Comparison of ENCODE assay signal across 1 cellular context in the genomic region with DNA sequence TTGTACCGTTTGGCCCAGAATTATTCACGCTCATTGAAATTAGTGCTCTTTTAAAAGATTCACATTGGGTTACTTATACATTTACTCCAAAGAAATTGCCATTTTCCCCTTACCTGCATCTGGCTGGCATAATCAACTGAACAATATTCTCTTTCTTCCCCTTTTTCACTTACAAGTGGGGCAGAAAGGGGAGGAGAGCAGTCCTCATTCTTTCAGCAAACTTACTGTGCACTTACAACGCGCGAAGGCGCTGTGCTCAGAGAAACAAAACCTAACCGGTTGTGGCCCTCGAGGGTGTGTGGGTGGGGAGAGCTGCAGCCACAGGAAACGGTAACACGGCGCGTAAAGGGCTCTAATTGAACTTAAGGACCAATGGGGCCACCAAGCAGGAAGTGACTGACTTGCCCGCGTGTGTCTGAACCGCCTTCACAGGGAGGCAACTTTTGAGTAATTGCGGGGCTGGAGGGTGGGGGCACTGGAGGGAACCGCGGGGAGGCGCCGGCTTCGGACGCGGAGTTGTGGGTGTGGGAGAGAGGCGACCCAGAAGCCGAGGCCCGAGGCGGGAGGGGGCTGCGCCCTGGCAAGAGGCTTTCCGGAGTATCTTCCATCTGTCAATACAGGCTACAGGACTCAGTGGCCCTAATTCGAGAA.
TF ChIP-seq lines count a peak whose summit lies in the region.

No MANE protein-coding gene starts in this region.

TF ChIP-seq in HepG2, 621 proteins besides CTCF, POLR2A, EP300 and RAD21 (continued from another document and continues in another):
- TF ChIP-seq ZFP37 (CRISPR knock-in tag; IDR thresholded peaks at IDR 0.05; ENCODE audit: borderline replicate concordance) (no peak; the same call in 1 of the 2 replicates), TBX2 (CRISPR knock-in tag; IDR thresholded peaks at IDR 0.05; ENCODE audit: borderline replicate concordance) (peak; percentile 54; the same call in 1 of the 2 replicates), TAF1 (CRISPR knock-in tag; IDR thresholded peaks at IDR 0.05) (no peak), MTF2 (CRISPR knock-in tag; IDR thresholded peaks at IDR 0.05; ENCODE audit: borderline replicate concordance) (no peak), ZNF3 (CRISPR knock-in tag; IDR thresholded peaks at IDR 0.05) (no peak), ZIK1 (CRISPR knock-in tag; IDR thresholded peaks at IDR 0.05; ENCODE audit: borderline replicate concordance, low read depth) (no peak), ADNP (CRISPR knock-in tag; IDR thresholded peaks at IDR 0.05) (no peak), KDM6A (CRISPR knock-in tag; IDR thresholded peaks at IDR 0.05; ENCODE audit: low read depth) (no peak), ZNF274 (CRISPR knock-in tag; IDR thresholded peaks at IDR 0.05) (no peak), RBFOX2 (IDR thresholded peaks at IDR 0.05; ENCODE audit: low read depth, low read length) (no peak), NCOR1 (IDR thresholded peaks at IDR 0.05; ENCODE audit: borderline replicate concordance, low read length) (no peak), FLYWCH1 (CRISPR knock-in tag; IDR thresholded peaks at IDR 0.05) (no peak; the same call in 1 of the 2 replicates), NKX3-1 (CRISPR knock-in tag; IDR thresholded peaks at IDR 0.05) (0 out of 2 replicates have a peak, but pooled peaks have one; percentile 7), RAD51 (IDR thresholded peaks at IDR 0.05; ENCODE audit: borderline replicate concordance) (no peak), CEBPG (CRISPR knock-in tag; IDR thresholded peaks at IDR 0.05) (no peak), ZNF30 (CRISPR knock-in tag; IDR thresholded peaks at IDR 0.05) (no peak), ZEB1 (IDR thresholded peaks at IDR 0.05; ENCODE audit: insufficient replicate concordance, low read depth) (no peak), ZNF572 (CRISPR knock-in tag; IDR thresholded peaks at IDR 0.05) (no peak), TAF15 (IDR thresholded peaks at IDR 0.05; ENCODE audit: low read depth, low read length, poor library complexity, severe bottlenecking) (no peak), GTF3A (CRISPR knock-in tag; conservative IDR thresholded peaks at IDR 0.05) (no peak), ZNF772 (CRISPR knock-in tag; IDR thresholded peaks at IDR 0.05) (peak; percentile 68; the same call in 1 of the 2 replicates), ZNF839 (CRISPR knock-in tag; IDR thresholded peaks at IDR 0.05; ENCODE audit: borderline replicate concordance) (no peak), ARNTL (CRISPR knock-in tag; IDR thresholded peaks at IDR 0.05) (no peak), IKZF1 (IDR thresholded peaks at IDR 0.05) (no peak), ZNF160 (CRISPR knock-in tag; IDR thresholded peaks at IDR 0.05) (no peak), ZNF598 (CRISPR knock-in tag; IDR thresholded peaks at IDR 0.05; ENCODE audit: borderline replicate concordance) (no peak; the same call in 1 of the 2 replicates), ZNF674 (CRISPR knock-in tag; IDR thresholded peaks at IDR 0.05; ENCODE audit: low read depth) (no peak), REL (CRISPR knock-in tag; conservative IDR thresholded peaks at IDR 0.05) (no peak; the same call in 1 of the 2 replicates), CBX2 (IDR thresholded peaks at IDR 0.05; ENCODE audit: low read depth, low read length) (no peak), CBX2 (CRISPR knock-in tag; IDR thresholded peaks at IDR 0.05; ENCODE audit: low read depth) (no peak), ASH2L (IDR thresholded peaks at IDR 0.05; ENCODE audit: insufficient read length, low read depth, low read length) (no peak), KAT8 (CRISPR knock-in tag; IDR thresholded peaks at IDR 0.05) (0 out of 2 replicates have a peak, but pooled peaks have one; percentile 20), NCOA1 (CRISPR knock-in tag; IDR thresholded peaks at IDR 0.05) (no peak), SMARCE1 (IDR thresholded peaks at IDR 0.05; ENCODE audit: borderline replicate concordance) (no peak), ZBTB7A (CRISPR knock-in tag; IDR thresholded peaks at IDR 0.05) (no peak), ZSCAN9 (CRISPR knock-in tag; IDR thresholded peaks at IDR 0.05; ENCODE audit: borderline replicate concordance) (no peak)
- TF ChIP-seq, protein P1, sequence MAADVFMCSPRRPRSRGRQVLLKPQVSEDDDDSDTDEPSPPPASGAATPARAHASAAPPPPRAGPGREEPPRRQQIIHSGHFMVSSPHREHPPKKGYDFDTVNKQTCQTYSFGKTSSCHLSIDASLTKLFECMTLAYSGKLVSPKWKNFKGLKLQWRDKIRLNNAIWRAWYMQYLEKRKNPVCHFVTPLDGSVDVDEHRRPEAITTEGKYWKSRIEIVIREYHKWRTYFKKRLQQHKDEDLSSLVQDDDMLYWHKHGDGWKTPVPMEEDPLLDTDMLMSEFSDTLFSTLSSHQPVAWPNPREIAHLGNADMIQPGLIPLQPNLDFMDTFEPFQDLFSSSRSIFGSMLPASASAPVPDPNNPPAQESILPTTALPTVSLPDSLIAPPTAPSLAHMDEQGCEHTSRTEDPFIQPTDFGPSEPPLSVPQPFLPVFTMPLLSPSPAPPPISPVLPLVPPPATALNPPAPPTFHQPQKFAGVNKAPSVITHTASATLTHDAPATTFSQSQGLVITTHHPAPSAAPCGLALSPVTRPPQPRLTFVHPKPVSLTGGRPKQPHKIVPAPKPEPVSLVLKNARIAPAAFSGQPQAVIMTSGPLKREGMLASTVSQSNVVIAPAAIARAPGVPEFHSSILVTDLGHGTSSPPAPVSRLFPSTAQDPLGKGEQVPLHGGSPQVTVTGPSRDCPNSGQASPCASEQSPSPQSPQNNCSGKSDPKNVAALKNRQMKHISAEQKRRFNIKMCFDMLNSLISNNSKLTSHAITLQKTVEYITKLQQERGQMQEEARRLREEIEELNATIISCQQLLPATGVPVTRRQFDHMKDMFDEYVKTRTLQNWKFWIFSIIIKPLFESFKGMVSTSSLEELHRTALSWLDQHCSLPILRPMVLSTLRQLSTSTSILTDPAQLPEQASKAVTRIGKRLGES (CRISPR knock-in tag; IDR thresholded peaks at IDR 0.05; ENCODE audit: borderline replicate concordance), result no peak
- TF ChIP-seq, protein P2, sequence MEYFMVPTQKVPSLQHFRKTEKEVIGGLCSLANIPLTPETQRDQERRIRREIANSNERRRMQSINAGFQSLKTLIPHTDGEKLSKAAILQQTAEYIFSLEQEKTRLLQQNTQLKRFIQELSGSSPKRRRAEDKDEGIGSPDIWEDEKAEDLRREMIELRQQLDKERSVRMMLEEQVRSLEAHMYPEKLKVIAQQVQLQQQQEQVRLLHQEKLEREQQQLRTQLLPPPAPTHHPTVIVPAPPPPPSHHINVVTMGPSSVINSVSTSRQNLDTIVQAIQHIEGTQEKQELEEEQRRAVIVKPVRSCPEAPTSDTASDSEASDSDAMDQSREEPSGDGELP (IDR thresholded peaks at IDR 0.05; ENCODE audit: borderline replicate concordance, low read depth), result no peak
- TF ChIP-seq, protein P3, sequence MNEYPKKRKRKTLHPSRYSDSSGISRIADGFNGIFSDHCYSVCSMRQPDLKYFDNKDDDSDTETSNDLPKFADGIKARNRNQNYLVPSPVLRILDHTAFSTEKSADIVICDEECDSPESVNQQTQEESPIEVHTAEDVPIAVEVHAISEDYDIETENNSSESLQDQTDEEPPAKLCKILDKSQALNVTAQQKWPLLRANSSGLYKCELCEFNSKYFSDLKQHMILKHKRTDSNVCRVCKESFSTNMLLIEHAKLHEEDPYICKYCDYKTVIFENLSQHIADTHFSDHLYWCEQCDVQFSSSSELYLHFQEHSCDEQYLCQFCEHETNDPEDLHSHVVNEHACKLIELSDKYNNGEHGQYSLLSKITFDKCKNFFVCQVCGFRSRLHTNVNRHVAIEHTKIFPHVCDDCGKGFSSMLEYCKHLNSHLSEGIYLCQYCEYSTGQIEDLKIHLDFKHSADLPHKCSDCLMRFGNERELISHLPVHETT (CRISPR knock-in tag; conservative IDR thresholded peaks at IDR 0.05), result 0 out of 2 replicates have a peak, but pooled peaks have one; percentile 8
- TF ChIP-seq, protein P4, sequence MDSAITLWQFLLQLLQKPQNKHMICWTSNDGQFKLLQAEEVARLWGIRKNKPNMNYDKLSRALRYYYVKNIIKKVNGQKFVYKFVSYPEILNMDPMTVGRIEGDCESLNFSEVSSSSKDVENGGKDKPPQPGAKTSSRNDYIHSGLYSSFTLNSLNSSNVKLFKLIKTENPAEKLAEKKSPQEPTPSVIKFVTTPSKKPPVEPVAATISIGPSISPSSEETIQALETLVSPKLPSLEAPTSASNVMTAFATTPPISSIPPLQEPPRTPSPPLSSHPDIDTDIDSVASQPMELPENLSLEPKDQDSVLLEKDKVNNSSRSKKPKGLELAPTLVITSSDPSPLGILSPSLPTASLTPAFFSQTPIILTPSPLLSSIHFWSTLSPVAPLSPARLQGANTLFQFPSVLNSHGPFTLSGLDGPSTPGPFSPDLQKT (CRISPR knock-in tag; IDR thresholded peaks at IDR 0.05; ENCODE audit: borderline replicate concordance), result no peak
- TF ChIP-seq, protein P5, sequence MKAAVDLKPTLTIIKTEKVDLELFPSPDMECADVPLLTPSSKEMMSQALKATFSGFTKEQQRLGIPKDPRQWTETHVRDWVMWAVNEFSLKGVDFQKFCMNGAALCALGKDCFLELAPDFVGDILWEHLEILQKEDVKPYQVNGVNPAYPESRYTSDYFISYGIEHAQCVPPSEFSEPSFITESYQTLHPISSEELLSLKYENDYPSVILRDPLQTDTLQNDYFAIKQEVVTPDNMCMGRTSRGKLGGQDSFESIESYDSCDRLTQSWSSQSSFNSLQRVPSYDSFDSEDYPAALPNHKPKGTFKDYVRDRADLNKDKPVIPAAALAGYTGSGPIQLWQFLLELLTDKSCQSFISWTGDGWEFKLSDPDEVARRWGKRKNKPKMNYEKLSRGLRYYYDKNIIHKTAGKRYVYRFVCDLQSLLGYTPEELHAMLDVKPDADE (CRISPR knock-in tag; IDR thresholded peaks at IDR 0.05), result no peak
- TF ChIP-seq, protein P6, sequence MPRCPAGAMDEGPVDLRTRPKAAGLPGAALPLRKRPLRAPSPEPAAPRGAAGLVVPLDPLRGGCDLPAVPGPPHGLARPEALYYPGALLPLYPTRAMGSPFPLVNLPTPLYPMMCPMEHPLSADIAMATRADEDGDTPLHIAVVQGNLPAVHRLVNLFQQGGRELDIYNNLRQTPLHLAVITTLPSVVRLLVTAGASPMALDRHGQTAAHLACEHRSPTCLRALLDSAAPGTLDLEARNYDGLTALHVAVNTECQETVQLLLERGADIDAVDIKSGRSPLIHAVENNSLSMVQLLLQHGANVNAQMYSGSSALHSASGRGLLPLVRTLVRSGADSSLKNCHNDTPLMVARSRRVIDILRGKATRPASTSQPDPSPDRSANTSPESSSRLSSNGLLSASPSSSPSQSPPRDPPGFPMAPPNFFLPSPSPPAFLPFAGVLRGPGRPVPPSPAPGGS (CRISPR knock-in tag; IDR thresholded peaks at IDR 0.05), result no peak
- TF ChIP-seq, protein P7, sequence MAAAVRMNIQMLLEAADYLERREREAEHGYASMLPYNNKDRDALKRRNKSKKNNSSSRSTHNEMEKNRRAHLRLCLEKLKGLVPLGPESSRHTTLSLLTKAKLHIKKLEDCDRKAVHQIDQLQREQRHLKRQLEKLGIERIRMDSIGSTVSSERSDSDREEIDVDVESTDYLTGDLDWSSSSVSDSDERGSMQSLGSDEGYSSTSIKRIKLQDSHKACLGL (CRISPR knock-in tag; IDR thresholded peaks at IDR 0.05), result no peak
- TF ChIP-seq, protein P8, sequence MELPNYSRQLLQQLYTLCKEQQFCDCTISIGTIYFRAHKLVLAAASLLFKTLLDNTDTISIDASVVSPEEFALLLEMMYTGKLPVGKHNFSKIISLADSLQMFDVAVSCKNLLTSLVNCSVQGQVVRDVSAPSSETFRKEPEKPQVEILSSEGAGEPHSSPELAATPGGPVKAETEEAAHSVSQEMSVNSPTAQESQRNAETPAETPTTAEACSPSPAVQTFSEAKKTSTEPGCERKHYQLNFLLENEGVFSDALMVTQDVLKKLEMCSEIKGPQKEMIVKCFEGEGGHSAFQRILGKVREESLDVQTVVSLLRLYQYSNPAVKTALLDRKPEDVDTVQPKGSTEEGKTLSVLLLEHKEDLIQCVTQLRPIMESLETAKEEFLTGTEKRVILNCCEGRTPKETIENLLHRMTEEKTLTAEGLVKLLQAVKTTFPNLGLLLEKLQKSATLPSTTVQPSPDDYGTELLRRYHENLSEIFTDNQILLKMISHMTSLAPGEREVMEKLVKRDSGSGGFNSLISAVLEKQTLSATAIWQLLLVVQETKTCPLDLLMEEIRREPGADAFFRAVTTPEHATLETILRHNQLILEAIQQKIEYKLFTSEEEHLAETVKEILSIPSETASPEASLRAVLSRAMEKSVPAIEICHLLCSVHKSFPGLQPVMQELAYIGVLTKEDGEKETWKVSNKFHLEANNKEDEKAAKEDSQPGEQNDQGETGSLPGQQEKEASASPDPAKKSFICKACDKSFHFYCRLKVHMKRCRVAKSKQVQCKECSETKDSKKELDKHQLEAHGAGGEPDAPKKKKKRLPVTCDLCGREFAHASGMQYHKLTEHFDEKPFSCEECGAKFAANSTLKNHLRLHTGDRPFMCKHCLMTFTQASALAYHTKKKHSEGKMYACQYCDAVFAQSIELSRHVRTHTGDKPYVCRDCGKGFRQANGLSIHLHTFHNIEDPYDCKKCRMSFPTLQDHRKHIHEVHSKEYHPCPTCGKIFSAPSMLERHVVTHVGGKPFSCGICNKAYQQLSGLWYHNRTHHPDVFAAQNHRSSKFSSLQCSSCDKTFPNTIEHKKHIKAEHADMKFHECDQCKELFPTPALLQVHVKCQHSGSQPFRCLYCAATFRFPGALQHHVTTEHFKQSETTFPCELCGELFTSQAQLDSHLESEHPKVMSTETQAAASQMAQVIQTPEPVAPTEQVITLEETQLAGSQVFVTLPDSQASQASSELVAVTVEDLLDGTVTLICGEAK (IDR thresholded peaks at IDR 0.05), result no peak
- TF ChIP-seq, protein P8 (CRISPR knock-in tag; IDR thresholded peaks at IDR 0.05), result no peak
